ENCODE assay signal across 20 cellular contexts in genomic region chr12:28878629-28879028, GRCh38.
"Had no signal": no experiment of that assay in that cellular context is flagged by ENCODE, and none has a peak within 500 bp of the region (broad histone marks: within the 10 kb centered on the region; RNA-seq: fewer than 3 reads in every experiment).

No MANE protein-coding gene starts in this region.

- DNase-seq: activated CD4-positive, alpha-beta T cell treated with anti-CD3 and anti-CD28 coated beads for 36 hours; activated CD4-positive, alpha-beta T cell treated with anti-CD3 and anti-CD28 coated beads, Interleukin-2, amount 10 ng/mL, durations not matched to agents 7 days and 5 days; activated CD4-positive, alpha-beta T cell treated with anti-CD3 and anti-CD28 coated beads, Interleukin-2, amount 50 U/mL, for 48 hours; activated CD8-positive, alpha-beta T cell treated with anti-CD3 and anti-CD28 coated beads, Interleukin-2, amount 10 ng/mL, durations not matched to agents 7 days and 5 days; activated gamma-delta T cell treated with Interleukin-2 at 50 U/mL for 16 hours; activated naive CD4-positive, alpha-beta T cell treated with anti-CD3 and anti-CD28 coated beads for 36 hours; activated T-cell treated with anti-CD3 and anti-CD28 coated beads, Interleukin-2, amount 50 U/mL, for 24 hours; adrenal gland; body of pancreas; cerebellar nuclear complex; NCI-H1092 treated with DMSO at 0.1 percent for 48 hours; NCI-H1417; NCI-H146; NCI-H187; NCI-H2029 treated with DMSO at 0.1 percent for 48 hours; NCI-H2107; NCI-H510A; NCI-H69; PC-9; SIG-M5 had no signal
